In genomic region chr9:114805670-114806551, GRCh38 we compare ENCODE assay signal across 9 cellular contexts. TPM values are rescaled to one million over a fixed set of nuclear protein-coding genes. Genes with fewer than 3 reads are reported as not detected.
DNase-seq lines count a peak whose midpoint lies in the region; ATAC-seq, FAIRE-seq and TF ChIP-seq lines count a peak whose summit lies in the region.
"Had no signal": no experiment of that assay in that cellular context is flagged by ENCODE, and none has a peak within 500 bp of the region (broad histone marks: within the 10 kb centered on the region; RNA-seq: fewer than 3 reads in every experiment).

Gene TNFSF15 (minus strand): TSS chr9:114806039. CDS start chr9:114806012, 27 bp downstream.

- ATAC-seq in GM19467 (IDR thresholded peaks at IDR 0.05; ENCODE audit: unreplicated experiment): peak; percentile 95
- peak; percentile 86 for ATAC-seq in HG03520 (IDR thresholded peaks at IDR 0.05; ENCODE audit: unreplicated experiment)
- peak; percentile 85 to 95 (median 90) for ATAC-seq in pancreas

- DNase-seq in DMS79 (lab: John Stamatoyannopoulos, UW) (peak; percentile 58), SHP77 treated with DMSO at 0.1 percent for 48 hours (lab: John Stamatoyannopoulos, UW) (peak; percentile 46), fibroblast of lung (ENCODE audit: low read depth in 2 of 2) (peak; percentile 15 to 56), pancreas (peak; percentile 58 to 85 (median 68)), NCI-H748 treated with DMSO at 0.1 percent for 48 hours (lab: John Stamatoyannopoulos, UW) (no peak), tibial nerve (ENCODE audit: low spot score in 2 of 2) (no peak)

- H2AFZ ChIP-seq in fibroblast of lung (ENCODE audit: low read length): no peak within 1 kb of the TSS

- H3K9me3 ChIP-seq in fibroblast of lung (ENCODE audit: control insufficient read depth, insufficient read depth, low read depth, low read length) (no peaks in the 10 kb centered on the region), pancreas (no peaks in the 10 kb centered on the region), tibial nerve (no peaks in the 10 kb centered on the region)

- H3K27me3 ChIP-seq in fibroblast of lung (ENCODE audit: control insufficient read depth, insufficient read depth, low read length): no peaks in the 10 kb centered on the region
- H3K27me3 ChIP-seq in pancreas: no peaks in the 10 kb centered on the region
- no peaks in the 10 kb centered on the region for H3K27me3 ChIP-seq in tibial nerve

- TF ChIP-seq POLR2A in tibial nerve (IDR thresholded peaks at IDR 0.05): no peak

- H3K36me3 ChIP-seq in fibroblast of lung (ENCODE audit: control insufficient read depth, insufficient read depth, low read length) (no peaks in the 10 kb centered on the region), pancreas (no peaks in the 10 kb centered on the region), tibial nerve (no peaks in the 10 kb centered on the region)

- no peak within 1 kb of the TSS for H3K27ac ChIP-seq in fibroblast of lung (ENCODE audit: insufficient read depth, low read length)
- peak within 1 kb of the TSS in 3 of 4 donors; percentile 33 to 64 (median 61) for H3K27ac ChIP-seq in pancreas
- peak within 1 kb of the TSS in 2 of 4 donors; percentile 9 to 43 for H3K27ac ChIP-seq in tibial nerve
- H3K27ac ChIP-seq: SK-N-MC had no signal

- peak in 1 of 2 donors; percentile 31 for TF ChIP-seq EP300 in tibial nerve (IDR thresholded peaks at IDR 0.05)

- intact Hi-C loops in pancreas (cut with DNase I): no loop called here

- H3K4me1 ChIP-seq in fibroblast of lung (ENCODE audit: control insufficient read depth, extremely low read depth, insufficient read depth, low read length) (peaks cover 10% of the 10 kb centered on the region), pancreas (peaks cover 3 to 21% (median 13%) of the 10 kb centered on the region in 3 donors), tibial nerve (peaks cover 0 to 20% (median 8%) of the 10 kb centered on the region in 4 donors)

- H3K4me3 ChIP-seq in fibroblast of lung (replicated peaks in 1 of 4; ENCODE audit: control extremely low read depth in 1 of 4, insufficient read depth in 1 of 4, low read depth in 3 of 4, low read length in 4 of 4) (peak within 1 kb of the TSS in 1 of 4 experiments; percentile 18), pancreas (peak within 1 kb of the TSS in 1 of 4 donors; percentile 19), tibial nerve (peak within 1 kb of the TSS in 1 of 4 donors; percentile 32)
- H3K4me3 ChIP-seq: SK-N-MC had no signal

- WGBS in pancreas, 2 donors: 22 to 30% methylated on average over 8 of the region's 8 CpGs
- 33 to 55% methylated on average over 8 of the region's 8 CpGs for WGBS in tibial nerve, 2 donors

- no peak within 1 kb of the TSS for H3K9ac ChIP-seq in fibroblast of lung (ENCODE audit: insufficient read depth, low read length)

- H3K4me2 ChIP-seq in fibroblast of lung (ENCODE audit: extremely low read depth, insufficient read depth, low read length): no peak within 1 kb of the TSS

- no peaks in the 10 kb centered on the region for H4K20me1 ChIP-seq in fibroblast of lung (ENCODE audit: control insufficient read depth, extremely low read depth, insufficient read depth, low read length)

- no peak for FAIRE-seq in pancreas (lab: Jason Lieb, UNC)

- no peaks in the 10 kb centered on the region for H3K79me2 ChIP-seq in fibroblast of lung (ENCODE audit: control insufficient read depth, insufficient read depth, low read length)

- TF ChIP-seq CTCF in fibroblast of lung (conservative IDR thresholded peaks at IDR 0.05 in 1 of 2, IDR thresholded peaks at IDR 0.05 in 1 of 2; ENCODE audit: low read depth in 1 of 2, low read length in 2 of 2) (no peak), pancreas (IDR thresholded peaks at IDR 0.05) (no peak), tibial nerve (IDR thresholded peaks at IDR 0.05) (no peak)

RNA-seq across cellular contexts. Expression of gene TNFSF15, which starts in this region (rescaled TPM):
- 0.26 and 0.33 TPM in 2 replicates for total RNA-seq in fibroblast of lung
- polyA plus RNA-seq in fibroblast of lung: 0.11 and 0.76 TPM in 2 replicates
- polyA plus RNA-seq in fibroblast of lung (2012): 0.05 and 0.47 TPM in 2 replicates
- 0.19 and 0.43 TPM in 2 replicates for polyA minus RNA-seq in fibroblast of lung (ENCODE audit: low replicate concordance)
- 1 to 10 TPM in 1 of 6 donors, under 1 TPM in 5; 0.04 to 1.7 (median 0.16) TPM for total RNA-seq in pancreas
- polyA plus RNA-seq in pancreas: under 1 TPM; 0.04 to 0.09 TPM
- total RNA-seq in tibial nerve: 1 to 10 TPM in 2 of 4 donors, under 1 TPM in 2; 0.30 to 2.1 (median 1.2) TPM

Comparison
In these comparisons a context has a peak if more than half of its experiments do, and no peak if none do; other contexts are left out.
1. Peak in DNase-seq in fibroblast of lung; RNA of the gene not detected or under 1 TPM.
2. DNase-seq: peak in DMS79 (single experiment), SHP77 treated with DMSO at 0.1 percent for 48 hours (single experiment) and pancreas (6 of 6); none in NCI-H748 treated with DMSO at 0.1 percent for 48 hours (single experiment) and tibial nerve (0 of 2).
3. Peak in every context shown above with its lines, with median percentiles within 50 percentile points of each other: ATAC-seq.